ENCODE assay signal across 8 cellular contexts in the genomic region with DNA sequence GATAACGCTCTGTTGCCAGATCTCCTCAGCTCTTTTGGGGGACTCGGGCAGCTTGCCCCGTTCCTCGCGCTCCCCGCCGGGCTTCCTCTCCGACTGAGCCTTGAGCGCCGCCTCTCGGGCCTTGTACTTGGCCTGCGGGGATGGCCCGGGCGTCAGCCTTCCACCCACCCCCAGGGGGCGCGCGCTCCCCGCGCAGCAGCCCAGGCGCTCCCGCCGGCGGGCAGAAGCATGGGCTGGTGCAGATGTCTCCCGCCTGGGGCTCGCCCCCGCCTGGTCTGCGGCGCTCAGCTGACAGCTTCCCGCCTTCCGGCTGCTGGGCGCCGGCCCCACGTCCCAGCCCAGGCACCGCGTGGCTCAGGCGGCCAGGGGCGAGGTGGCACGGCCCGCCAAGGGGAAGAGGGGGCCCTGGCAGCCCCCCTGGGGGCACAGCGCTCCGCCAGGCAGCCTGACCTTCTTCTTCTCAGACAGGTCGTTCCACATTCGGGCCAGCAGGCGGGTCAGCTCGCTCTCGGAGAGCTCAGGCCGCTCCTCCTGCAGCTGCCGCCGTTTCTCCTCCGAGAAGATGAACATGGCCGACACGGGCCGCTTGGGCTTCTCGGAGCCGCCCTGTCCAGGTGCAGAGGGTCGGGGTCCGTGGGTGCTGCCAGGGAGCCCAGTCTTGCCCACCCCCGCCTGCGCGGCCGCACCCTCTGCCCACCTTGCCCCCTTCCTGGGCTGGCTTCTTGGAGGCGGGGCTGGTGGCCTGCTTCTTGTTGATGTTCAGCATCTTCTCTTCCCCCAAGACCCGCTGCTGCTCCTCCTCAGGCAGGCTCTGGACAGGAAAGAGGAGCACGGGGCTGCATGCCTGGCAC. TPM values are rescaled to one million over a fixed set of nuclear protein-coding genes. Genes with fewer than 3 reads are reported as not detected.
DNase-seq lines count a peak whose midpoint lies in the region; ATAC-seq and TF ChIP-seq lines count a peak whose summit lies in the region.

No MANE protein-coding gene starts in this region.

- peak; percentile 70 for ATAC-seq in foreskin keratinocyte

- peak overlapping the region; percentile 55 for H3K27ac ChIP-seq in HL-60 (replicated peaks)
- H3K27ac ChIP-seq in foreskin keratinocyte, result no peak overlapping the region
- H3K27ac ChIP-seq in temporal lobe (ENCODE audit: low read depth, low read length), result peak overlapping the region; percentile 71

- H3K4me1 ChIP-seq in foreskin keratinocyte, result peaks cover 10% of the 10 kb centered on the region

- TF ChIP-seq CTCF in HL-60 (IDR thresholded peaks at IDR 0.05; ENCODE audit: insufficient read depth, low read length) (peak; percentile 91), foreskin keratinocyte (conservative IDR thresholded peaks at IDR 0.05) (peak; percentile 99)

- H3K4me3 ChIP-seq in HL-60 (replicated peaks; ENCODE audit: insufficient read depth, low read length), result no peak overlapping the region

- H3K27me3 ChIP-seq in HL-60 (ENCODE audit: insufficient read depth, poor library complexity, severe bottlenecking) (no peaks in the 10 kb centered on the region), foreskin keratinocyte (no peaks in the 10 kb centered on the region)

- DNase-seq in Ammon's horn (ENCODE audit: low spot score), result peak; percentile 90
- DNase-seq in GM19240 (ENCODE audit: insufficient read length, low spot score), result peak; percentile 84
- DNase-seq in HL-60 (ENCODE audit: low read depth in 1 of 2, low spot score in 1 of 2), result peak in 1 of 2 experiments; percentile 92
- DNase-seq in activated effector memory CD4-positive, alpha-beta T cell treated with anti-CD3 and anti-CD28 coated beads, Interleukin-2, amount 50 U/mL, for 16 hours, result peak; percentile 96
- DNase-seq in foreskin keratinocyte, result no peak
- DNase-seq in occipital lobe (lab: John Stamatoyannopoulos, UW), result peak; percentile 75

- TF ChIP-seq POLR2A in Raji (IDR thresholded peaks at IDR 0.05; ENCODE audit: insufficient read depth, low read depth, low read length), result peak; percentile 46; the same call in 1 of the 2 replicates

RNA-seq across cellular contexts. Expression of a gene that starts 8.9 kb away (rescaled TPM):
- total RNA-seq in foreskin keratinocyte, result 49.8 and 56.0 TPM in 2 replicates
- polyA plus RNA-seq in foreskin keratinocyte, result 28.8 and 32.1 TPM in 2 replicates
- total RNA-seq in occipital lobe, result 73.3 TPM
- total RNA-seq in temporal lobe, result 61.2 TPM

RNA-seq across cellular contexts. Expression of a gene that starts 10.9 kb away (rescaled TPM):
- 43.5 and 45.3 TPM in 2 replicates for total RNA-seq in foreskin keratinocyte
- polyA plus RNA-seq in foreskin keratinocyte, result 26.6 and 28.7 TPM in 2 replicates
- 66.0 TPM for total RNA-seq in occipital lobe
- 52.9 TPM for total RNA-seq in temporal lobe

RNA-seq across cellular contexts. Expression of a gene that starts 23.8 kb away (rescaled TPM):
- total RNA-seq in foreskin keratinocyte, result 20.3 and 20.4 TPM in 2 replicates
- 23.7 and 25.7 TPM in 2 replicates for polyA plus RNA-seq in foreskin keratinocyte
- 26.0 TPM for total RNA-seq in occipital lobe
- total RNA-seq in temporal lobe, result 19.4 TPM

RNA-seq across cellular contexts. Expression of a gene that starts 40.1 kb away (rescaled TPM):
- total RNA-seq in foreskin keratinocyte, result not detected in 2 replicates
- polyA plus RNA-seq in foreskin keratinocyte, result not detected in 2 replicates
- total RNA-seq in occipital lobe, result not detected
- not detected for total RNA-seq in temporal lobe

RNA-seq across cellular contexts. Expression of a gene that starts 57.4 kb away (rescaled TPM):
- total RNA-seq in foreskin keratinocyte (not detected in 2 replicates), occipital lobe (5.8 TPM), temporal lobe (5.2 TPM)
- not detected in 2 replicates for polyA plus RNA-seq in foreskin keratinocyte

Comparison
In these comparisons a context has a peak if more than half of its experiments do, and no peak if none do; other contexts are left out.
1. DNase-seq: peak in Ammon's horn (single experiment), GM19240 (single experiment), activated effector memory CD4-positive, alpha-beta T cell treated with anti-CD3 and anti-CD28 coated beads, Interleukin-2, amount 50 U/mL, for 16 hours (single experiment) and occipital lobe (single experiment); none in foreskin keratinocyte (0 of 2).